29 cellular contexts compared by ENCODE assay signal in genomic region chr1:4658643-4659042, GRCh38. TPM values are rescaled to one million over a fixed set of nuclear protein-coding genes. Genes with fewer than 3 reads are reported as not detected.
DNase-seq lines count a peak whose midpoint lies in the region; ATAC-seq, FAIRE-seq and TF ChIP-seq lines count a peak whose summit lies in the region.
"Had no signal": no experiment of that assay in that cellular context is flagged by ENCODE, and none has a peak within 500 bp of the region (broad histone marks: within the 10 kb centered on the region; RNA-seq: fewer than 3 reads in every experiment).

No MANE protein-coding gene starts in this region.

- 43% methylated on average over 10 of the region's 10 CpGs for WGBS in HUES64

- H3K4me1 Mint-ChIP-seq in type B pancreatic cell (ENCODE audit: unreplicated experiment) (peaks cover 28% of the 10 kb centered on the region), mesothelial cell of epicardium (peaks cover 30% of the 10 kb centered on the region)

- H3K27ac ChIP-seq in HUES64 (ENCODE audit: low read depth, low read length) (no peak overlapping the region), iPS-18a (ENCODE audit: low read length) (no peak overlapping the region)
- H3K27ac ChIP-seq: parathyroid adenoma, right atrium auricular region, spleen, testis had no signal

- H3K4me3 ChIP-seq in HUES64 (ENCODE audit: low read length) (peak overlapping the region; percentile 6; the same call in 1 of the 2 replicates), iPS-18a (ENCODE audit: low read length) (peak overlapping the region; percentile 37)
- H3K4me3 ChIP-seq: right atrium auricular region, spleen, testis had no signal

- no peak overlapping the region for H3K9ac ChIP-seq in HUES64 (ENCODE audit: low read depth, low read length)
- H3K9ac ChIP-seq in iPS-18a (ENCODE audit: low read length), result no peak overlapping the region
- H3K9ac ChIP-seq: parathyroid adenoma had no signal

- TF ChIP-seq CTCF in type B pancreatic cell (conservative IDR thresholded peaks at IDR 0.05) (no peak), mesothelial cell of epicardium (IDR thresholded peaks at IDR 0.05; ENCODE audit: unreplicated experiment) (no peak)

- DNase-seq in NCI-H748 (lab: John Stamatoyannopoulos, UW; ENCODE audit: unreplicated experiment), result peak; percentile 61
- no peak for DNase-seq in type B pancreatic cell (ENCODE audit: extremely low spot score, unreplicated experiment)
- no peak for DNase-seq in HTR-8/SVneo (ENCODE audit: insufficient read length, low spot score)
- no peak for DNase-seq in mesothelial cell of epicardium (ENCODE audit: low spot score in 2 of 2, unreplicated experiment in 2 of 2)
- DNase-seq: activated CD4-positive, alpha-beta memory T cell treated with anti-CD3 and anti-CD28 coated beads for 36 hours; activated naive CD8-positive, alpha-beta T cell treated with anti-CD3 and anti-CD28 coated beads for 36 hours; CD8-positive, alpha-beta memory T cell; cerebellar nuclear complex; GF-D8; HCEC 1CT; IMR-90; naive thymus-derived CD4-positive, alpha-beta T cell; NCI-H1048; NCI-H2081; NK-92 treated with Interleukin-12 subunit alpha and Interleukin-12 subunit beta, amount 100 ng/mL, for 24 hours; SIG-M5; spleen; stimulated activated CD4-positive, alpha-beta T cell treated with anti-CD3 and anti-CD28 coated beads, Interleukin-4, amount 100 ng/mL, for 1 hour; stimulated activated naive B cell treated with anti-CD40 and anti-IgM and Interleukin-4, amounts not matched to agents 10 μg/mL and 1 μg/mL and 100 μg/mL, for 72 hours; testis had no signal

- peaks cover 35% of the 10 kb centered on the region for H3K4me1 ChIP-seq in HUES64 (ENCODE audit: insufficient read depth, low read length)
- H3K4me1 ChIP-seq in iPS-18a (ENCODE audit: control insufficient read depth, low read depth, low read length), result peaks cover 35% of the 10 kb centered on the region
- H3K4me1 ChIP-seq: parathyroid adenoma, testis had no signal

- no peaks in the 10 kb centered on the region for H3K36me3 Mint-ChIP-seq in type B pancreatic cell
- H3K36me3 Mint-ChIP-seq in mesothelial cell of epicardium, result no peaks in the 10 kb centered on the region
- H3K36me3 Mint-ChIP-seq: activated CD4-positive, alpha-beta memory T cell treated with anti-CD3 and anti-CD28 coated beads for 36 hours; activated naive CD8-positive, alpha-beta T cell treated with anti-CD3 and anti-CD28 coated beads for 36 hours; CD8-positive, alpha-beta memory T cell; stimulated activated naive B cell treated with anti-CD40 and anti-IgM and Interleukin-4, amounts not matched to agents 10 μg/mL and 1 μg/mL and 100 μg/mL, for 72 hours had no signal

- FAIRE-seq in HTR-8/SVneo (lab: Jason Lieb, UNC), result no peak
- FAIRE-seq: astrocyte, GM18507 had no signal

- H3K36me3 ChIP-seq in HUES64 (ENCODE audit: insufficient read depth, low read length), result no peaks in the 10 kb centered on the region
- no peaks in the 10 kb centered on the region for H3K36me3 ChIP-seq in iPS-18a (ENCODE audit: control insufficient read depth, low read depth, low read length)
- H3K36me3 ChIP-seq: right atrium auricular region, spleen had no signal

- H3K27me3 ChIP-seq in HUES64 (ENCODE audit: insufficient read depth, low read length), result peaks cover 60% of the 10 kb centered on the region
- H3K27me3 ChIP-seq in iPS-18a (ENCODE audit: control insufficient read depth, insufficient read depth, low read length), result peaks cover 66% of the 10 kb centered on the region
- H3K27me3 ChIP-seq: testis had no signal

- H3K27me3 Mint-ChIP-seq in type B pancreatic cell, result peaks cover 62% of the 10 kb centered on the region
- peaks cover 73% of the 10 kb centered on the region for H3K27me3 Mint-ChIP-seq in mesothelial cell of epicardium (ENCODE audit: low read depth)

- H3K4me3 Mint-ChIP-seq in type B pancreatic cell, result peak overlapping the region; percentile 22
- H3K4me3 Mint-ChIP-seq in mesothelial cell of epicardium, result no peak overlapping the region
- H3K4me3 Mint-ChIP-seq: activated CD4-positive, alpha-beta memory T cell treated with anti-CD3 and anti-CD28 coated beads for 36 hours; activated naive CD8-positive, alpha-beta T cell treated with anti-CD3 and anti-CD28 coated beads for 36 hours; CD8-positive, alpha-beta memory T cell; naive thymus-derived CD4-positive, alpha-beta T cell; stimulated activated naive B cell treated with anti-CD40 and anti-IgM and Interleukin-4, amounts not matched to agents 10 μg/mL and 1 μg/mL and 100 μg/mL, for 72 hours had no signal

- H3K27ac Mint-ChIP-seq in type B pancreatic cell (no peak overlapping the region), mesothelial cell of epicardium (no peak overlapping the region)
- H3K27ac Mint-ChIP-seq: activated CD4-positive, alpha-beta memory T cell treated with anti-CD3 and anti-CD28 coated beads for 36 hours; activated naive CD8-positive, alpha-beta T cell treated with anti-CD3 and anti-CD28 coated beads for 36 hours; CD8-positive, alpha-beta memory T cell; naive thymus-derived CD4-positive, alpha-beta T cell; stimulated activated naive B cell treated with anti-CD40 and anti-IgM and Interleukin-4, amounts not matched to agents 10 μg/mL and 1 μg/mL and 100 μg/mL, for 72 hours had no signal

- no peak for ATAC-seq in HG02981 (IDR thresholded peaks at IDR 0.05; ENCODE audit: unreplicated experiment)
- ATAC-seq: left lobe of liver; naive thymus-derived CD4-positive, alpha-beta T cell; Panc1; stimulated activated naive B cell treated with anti-CD40 and anti-IgM and Interleukin-4, amounts not matched to agents 10 μg/mL and 1 μg/mL and 100 μg/mL, for 72 hours had no signal

- H3K9me3 ChIP-seq in HUES64 (ENCODE audit: insufficient read depth, low read depth, low read length) (no peaks in the 10 kb centered on the region), iPS-18a (ENCODE audit: control insufficient read depth, low read depth, low read length) (no peaks in the 10 kb centered on the region)
- H3K9me3 ChIP-seq: right atrium auricular region, spleen, testis had no signal

- H3K9me3 Mint-ChIP-seq in type B pancreatic cell (no peaks in the 10 kb centered on the region), mesothelial cell of epicardium (no peaks in the 10 kb centered on the region)
- H3K9me3 Mint-ChIP-seq: activated CD4-positive, alpha-beta memory T cell treated with anti-CD3 and anti-CD28 coated beads for 36 hours; activated naive CD8-positive, alpha-beta T cell treated with anti-CD3 and anti-CD28 coated beads for 36 hours; CD8-positive, alpha-beta memory T cell; naive thymus-derived CD4-positive, alpha-beta T cell; stimulated activated naive B cell treated with anti-CD40 and anti-IgM and Interleukin-4, amounts not matched to agents 10 μg/mL and 1 μg/mL and 100 μg/mL, for 72 hours had no signal

RNA-seq across cellular contexts. Expression of gene AJAP1, which starts 4.2 kb away (rescaled TPM):
- 4.3 TPM for polyA plus RNA-seq in HUES64 (2013, experiment 1 of 2)
- 3.5 TPM for polyA plus RNA-seq in HUES64 (2013, experiment 2 of 2)
- total RNA-seq in type B pancreatic cell (ENCODE audit: low replicate concordance) (4.8 and 9.5 TPM in 2 replicates), mesothelial cell of epicardium (2.2 to 2.4 TPM (median 2.2 TPM) in 3 replicates)
- total RNA-seq: activated CD4-positive, alpha-beta memory T cell treated with anti-CD3 and anti-CD28 coated beads for 36 hours; activated naive CD8-positive, alpha-beta T cell treated with anti-CD3 and anti-CD28 coated beads for 36 hours; CD8-positive, alpha-beta memory T cell had no signal
- polyA plus RNA-seq: CD8-positive, alpha-beta memory T cell had no signal
